25 cellular contexts compared by ENCODE assay signal in genomic region chr17:37768438-37768837, GRCh38. TPM values are rescaled to one million over a fixed set of nuclear protein-coding genes. Genes with fewer than 3 reads are reported as not detected.
"Had no signal": no experiment of that assay in that cellular context is flagged by ENCODE, and none has a peak within 500 bp of the region (broad histone marks: within the 10 kb centered on the region; RNA-seq: fewer than 3 reads in every experiment).

No MANE protein-coding gene starts in this region.

- H3K4me2 ChIP-seq: SK-N-SH had no signal

- H3K9ac ChIP-seq: SK-N-SH had no signal

- DNase-seq: KBM-7, MV-4-11, NCI-H1048, NCI-H1105, NCI-H1417, NCI-H1436 treated with DMSO at 0.1 percent for 48 hours, NCI-H1694, NCI-H187 treated with DMSO at 0.1 percent for 48 hours, NCI-H2029 treated with DMSO at 0.1 percent for 48 hours, NCI-H2227 treated with DMSO at 0.1 percent for 48 hours, NCI-H524, NCI-H526 treated with DMSO at 0.1 percent for 48 hours, NCI-H748 treated with DMSO at 0.1 percent for 48 hours, PC-3, SHP77, SK-N-SH, SW 1271 had no signal

- ATAC-seq: Panc1, PC-3 had no signal

- FAIRE-seq: HTR-8/SVneo had no signal

- H3K27ac ChIP-seq: RWPE1 had no signal

- H3K9me3 ChIP-seq: SK-N-SH had no signal

RNA-seq across cellular contexts. Expression of gene HNF1B, which starts 23.6 kb away (rescaled TPM):
- total RNA-seq: LHCN-M2, MCF 10A, NCI-H460, OCI-LY7, SK-MEL-5 had no signal
- polyA plus RNA-seq: SK-N-SH had no signal
